In genomic region chr1:184387871-184388670, GRCh38 we compare ENCODE assay signal across 8 cellular contexts. TPM values are rescaled to one million over a fixed set of nuclear protein-coding genes. Genes with fewer than 3 reads are reported as not detected.
DNase-seq lines count a peak whose midpoint lies in the region; ATAC-seq, FAIRE-seq and TF ChIP-seq lines count a peak whose summit lies in the region.

No MANE protein-coding gene starts in this region.

- TF ChIP-seq POLR2A in H54 (IDR thresholded peaks at IDR 0.05; ENCODE audit: low read depth, low read length): no peak

- H3K9me3 ChIP-seq in left lung: no peaks in the 10 kb centered on the region

- H3K36me3 ChIP-seq in left lung: no peaks in the 10 kb centered on the region

- in situ Hi-C loops in SK-MEL-5 (cut with HindIII; ENCODE audit: low pct_unique_long_range_greater_than_20kb, low sequenced_read_pairs): no loop called here

- peak overlapping the region; percentile 93 to 97 for H3K4me3 Mint-ChIP-seq in stimulated activated naive B cell treated with anti-CD40 and anti-IgM and Interleukin-4, amounts not matched to agents 10 μg/mL and 1 μg/mL and 100 μg/mL, for 72 hours

- TF ChIP-seq CTCF in left lung (IDR thresholded peaks at IDR 0.05): no peak

- peaks cover 17 to 28% of the 10 kb centered on the region in 2 donors for H3K4me1 Mint-ChIP-seq in stimulated activated naive B cell treated with anti-CD40 and anti-IgM and Interleukin-4, amounts not matched to agents 10 μg/mL and 1 μg/mL and 100 μg/mL, for 72 hours

- peaks cover 52 to 60% of the 10 kb centered on the region in 2 donors for H3K27me3 Mint-ChIP-seq in stimulated activated naive B cell treated with anti-CD40 and anti-IgM and Interleukin-4, amounts not matched to agents 10 μg/mL and 1 μg/mL and 100 μg/mL, for 72 hours

- peak; percentile 75 for DNase-seq in AG20443 (ENCODE audit: low spot score)
- DNase-seq in H54 (ENCODE audit: insufficient read length, low spot score): peak; percentile 62
- DNase-seq in SK-MEL-5 (ENCODE audit: low read depth, low spot score): peak; percentile 30
- DNase-seq in dedifferentiated amniotic fluid mesenchymal stem cell (ENCODE audit: extremely low spot score): peak; percentile 62
- peak; percentile 50 to 84 for DNase-seq in left lung
- DNase-seq in stimulated activated naive B cell treated with anti-CD40 and anti-IgM and Interleukin-4, amounts not matched to agents 10 μg/mL and 1 μg/mL and 100 μg/mL, for 72 hours: no peak
- no peak for DNase-seq in NCI-H1048 (lab: John Stamatoyannopoulos, UW)

- H3K27ac ChIP-seq in left lung: peak overlapping the region; percentile 71 to 85

- no peaks in the 10 kb centered on the region for H3K36me3 Mint-ChIP-seq in stimulated activated naive B cell treated with anti-CD40 and anti-IgM and Interleukin-4, amounts not matched to agents 10 μg/mL and 1 μg/mL and 100 μg/mL, for 72 hours

- ATAC-seq in left lung (peak; percentile 22), HG03135 (IDR thresholded peaks at IDR 0.05; ENCODE audit: unreplicated experiment) (no peak)
- peak in 1 of 2 donors; percentile 26 for ATAC-seq in stimulated activated naive B cell treated with anti-CD40 and anti-IgM and Interleukin-4, amounts not matched to agents 10 μg/mL and 1 μg/mL and 100 μg/mL, for 72 hours (replicated peaks)

- H3K4me1 ChIP-seq in left lung: peaks cover 4 to 41% of the 10 kb centered on the region in 2 donors

- peak overlapping the region; percentile 32 for H3K27ac Mint-ChIP-seq in stimulated activated naive B cell treated with anti-CD40 and anti-IgM and Interleukin-4, amounts not matched to agents 10 μg/mL and 1 μg/mL and 100 μg/mL, for 72 hours

- no peaks in the 10 kb centered on the region for H3K9me3 Mint-ChIP-seq in stimulated activated naive B cell treated with anti-CD40 and anti-IgM and Interleukin-4, amounts not matched to agents 10 μg/mL and 1 μg/mL and 100 μg/mL, for 72 hours

- peak; percentile 30 for FAIRE-seq in H54 (lab: Jason Lieb, UNC)

- H3K4me3 ChIP-seq in left lung: peak overlapping the region; percentile 78 to 86

- H3K27me3 ChIP-seq in left lung: peaks cover 0 to 33% of the 10 kb centered on the region in 2 donors

- intact Hi-C loops in left lung (cut with DNase I): no loop called here

RNA-seq across cellular contexts. Expression of gene C1orf21, which starts 1.2 kb away (rescaled TPM):
- 58.5 and 68.2 TPM in 2 replicates for total RNA-seq in SK-MEL-5 (2014; rRNA removed; shearing (Covaris generic))
- 20.9 and 27.5 TPM in 2 replicates for polyA plus RNA-seq in SK-MEL-5 (2015; cell fraction: cytosol; rRNA removed)
- polyA plus RNA-seq in SK-MEL-5 (2015; cell fraction: nucleus; rRNA removed): 13.4 and 20.3 TPM in 2 replicates
- 10 to 100 TPM; 52.5 to 75.3 TPM for total RNA-seq in left lung

Comparison
In these comparisons a context has a peak if more than half of its experiments do, and no peak if none do; other contexts are left out.
1. DNase-seq: peak in AG20443 (single experiment), H54 (single experiment), SK-MEL-5 (single experiment), dedifferentiated amniotic fluid mesenchymal stem cell (single experiment) and left lung (2 of 2); none in stimulated activated naive B cell treated with anti-CD40 and anti-IgM and Interleukin-4, amounts not matched to agents 10 μg/mL and 1 μg/mL and 100 μg/mL, for 72 hours (single experiment) and NCI-H1048 (single experiment).